8 cellular contexts compared by ENCODE assay signal in genomic region chr2:105037572-105038382, GRCh38. TPM values are rescaled to one million over a fixed set of nuclear protein-coding genes. Genes with fewer than 3 reads are reported as not detected.
A peak's percentile ranks its signal among the peaks of the same experiment; 100 is the strongest.
DNase-seq lines count a peak whose midpoint lies in the region; ATAC-seq lines count a peak whose summit lies in the region.

Gene MRPS9, plus strand, starts transcription at chr2:105038069. Its CDS starts 24 bp downstream, at chr2:105038093.

- no peaks in the 10 kb centered on the region for H3K9me3 Mint-ChIP-seq in CD8-positive, alpha-beta memory T cell

- peaks cover 23% of the 10 kb centered on the region for H3K4me1 ChIP-seq in CD8-positive, alpha-beta memory T cell (ENCODE audit: insufficient read depth, low read length)

- ATAC-seq in GM19468 (IDR thresholded peaks at IDR 0.05; ENCODE audit: extremely low read depth, unreplicated experiment), result peak; percentile 100

- no peaks in the 10 kb centered on the region for H3K27me3 Mint-ChIP-seq in CD8-positive, alpha-beta memory T cell

- no peaks in the 10 kb centered on the region for H3K27me3 ChIP-seq in CD8-positive, alpha-beta memory T cell (ENCODE audit: insufficient read depth, low read length, poor library complexity, severe bottlenecking)

- peak within 1 kb of the TSS; percentile 95 to 99 (median 98) for H3K4me3 Mint-ChIP-seq in CD8-positive, alpha-beta memory T cell

- peak within 1 kb of the TSS; percentile 87 to 99 (median 98) for H3K27ac Mint-ChIP-seq in CD8-positive, alpha-beta memory T cell

- peak; percentile 96 to 98 (median 97) for DNase-seq in CD8-positive, alpha-beta memory T cell
- peak; percentile 83 for DNase-seq in HS-5 (ENCODE audit: low read depth)
- peak; percentile 96 for DNase-seq in NK-92 treated with Interleukin-12 subunit alpha and Interleukin-12 subunit beta, amount 100 ng/mL, for 24 hours (lab: John Stamatoyannopoulos, UW)
- peak; percentile 98 for DNase-seq in activated CD8-positive, alpha-beta memory T cell treated with anti-CD3 and anti-CD28 coated beads for 24 hours
- DNase-seq in effector CD8-positive, alpha-beta T cell (lab: John Stamatoyannopoulos, UW), result peak; percentile 96
- DNase-seq in lung microvascular endothelial cell (ENCODE audit: low read depth in 2 of 2), result peak; percentile 97 to 98
- DNase-seq in stimulated activated CD4-positive, alpha-beta T cell treated with anti-CD3 and anti-CD28 coated beads, TNF-alpha, amount 100 ng/mL, for 48 hours (ENCODE audit: low read depth in 3 of 3), result peak; percentile 94 to 97 (median 97)

- no peaks in the 10 kb centered on the region for H3K9me3 ChIP-seq in CD8-positive, alpha-beta memory T cell (ENCODE audit: low read length)

- POLR2A ChIA-PET in CD8-positive, alpha-beta memory T cell (lab: Charles Lee), result no interaction called here

- H3K4me3 ChIP-seq in CD8-positive, alpha-beta memory T cell (ENCODE audit: low read length), result peak within 1 kb of the TSS; percentile 78

- peaks cover 0 to 11% (median 1%) of the 10 kb centered on the region in 3 donors for H3K36me3 Mint-ChIP-seq in CD8-positive, alpha-beta memory T cell

- H3K4me1 Mint-ChIP-seq in CD8-positive, alpha-beta memory T cell, result peaks cover 32 to 64% (median 53%) of the 10 kb centered on the region in 3 donors

- peak within 1 kb of the TSS; percentile 63 for H3K27ac ChIP-seq in CD8-positive, alpha-beta memory T cell (ENCODE audit: low read depth, low read length)

- CTCF ChIA-PET in CD8-positive, alpha-beta memory T cell (lab: Charles Lee), result interaction anchor here (1.4 kb wide), 1 partner anchor 13 kb away, joined by 5 read pairs; no protein-coding TSS in a partner anchor

- H3K36me3 ChIP-seq in CD8-positive, alpha-beta memory T cell (ENCODE audit: insufficient read depth, low read length), result no peaks in the 10 kb centered on the region

RNA-seq across cellular contexts. Expression of gene MRPS9, which starts in this region (rescaled TPM):
- total RNA-seq in CD8-positive, alpha-beta memory T cell, result 10 to 100 TPM; 49.5 to 51.8 TPM
- polyA plus RNA-seq in CD8-positive, alpha-beta memory T cell, result 32.2 TPM
- 15.5 and 16.3 TPM in 2 replicates for total RNA-seq in lung microvascular endothelial cell

Comparison
In these comparisons a context has a peak if more than half of its experiments do, and no peak if none do; other contexts are left out.
1. Peak in every context shown above with its lines: DNase-seq, ATAC-seq, H3K4me3 ChIP-seq and H3K27ac ChIP-seq.